1 cellular context compared by ENCODE assay signal in the genomic region with DNA sequence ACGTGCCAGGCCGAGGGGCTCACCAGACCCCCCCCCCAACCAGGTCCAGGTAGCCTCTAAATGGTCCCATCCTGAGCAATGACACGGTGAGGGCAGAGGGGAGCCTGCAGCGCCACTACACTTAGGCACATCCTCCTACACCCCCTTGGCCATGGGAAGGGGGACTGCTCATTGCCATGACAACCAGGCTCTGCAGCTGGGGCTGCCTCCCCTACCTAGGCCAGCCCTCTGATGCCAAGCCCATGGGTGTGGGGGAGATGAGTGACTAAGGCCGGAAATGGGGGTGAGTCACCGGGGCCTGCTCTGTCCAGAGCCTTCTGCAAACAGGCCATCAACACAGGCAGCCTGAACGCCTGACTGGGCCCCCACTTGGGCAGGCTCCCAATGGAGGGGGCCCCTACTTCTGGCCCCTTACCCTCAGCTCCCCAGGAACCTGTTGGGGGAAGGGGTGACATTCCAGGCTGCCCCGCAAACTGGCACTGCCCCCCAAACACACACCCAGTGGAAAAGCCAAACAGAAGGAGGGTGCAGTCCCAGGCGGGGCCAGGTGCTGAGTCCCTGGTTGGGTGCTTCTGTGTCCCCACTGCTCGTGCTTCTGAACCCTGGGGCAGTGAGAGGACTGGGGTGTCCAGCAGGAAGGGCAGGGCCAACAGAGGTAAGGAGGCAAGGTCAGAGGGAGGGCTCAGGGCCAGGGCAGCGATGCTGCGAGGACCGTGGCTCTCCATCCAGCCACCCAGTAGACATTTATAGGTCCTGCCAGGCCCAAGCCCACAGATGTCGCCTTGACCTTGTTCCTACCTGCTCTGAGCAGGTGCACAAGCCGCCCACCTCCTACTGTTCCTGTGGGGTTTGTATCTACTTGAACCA.
TF ChIP-seq lines count a peak whose summit lies in the region.

No MANE protein-coding gene starts in this region.

TF ChIP-seq in Ishikawa, 13 proteins besides CTCF, POLR2A, EP300 and RAD21 (continued from another document):
- TF ChIP-seq, protein P1, sequence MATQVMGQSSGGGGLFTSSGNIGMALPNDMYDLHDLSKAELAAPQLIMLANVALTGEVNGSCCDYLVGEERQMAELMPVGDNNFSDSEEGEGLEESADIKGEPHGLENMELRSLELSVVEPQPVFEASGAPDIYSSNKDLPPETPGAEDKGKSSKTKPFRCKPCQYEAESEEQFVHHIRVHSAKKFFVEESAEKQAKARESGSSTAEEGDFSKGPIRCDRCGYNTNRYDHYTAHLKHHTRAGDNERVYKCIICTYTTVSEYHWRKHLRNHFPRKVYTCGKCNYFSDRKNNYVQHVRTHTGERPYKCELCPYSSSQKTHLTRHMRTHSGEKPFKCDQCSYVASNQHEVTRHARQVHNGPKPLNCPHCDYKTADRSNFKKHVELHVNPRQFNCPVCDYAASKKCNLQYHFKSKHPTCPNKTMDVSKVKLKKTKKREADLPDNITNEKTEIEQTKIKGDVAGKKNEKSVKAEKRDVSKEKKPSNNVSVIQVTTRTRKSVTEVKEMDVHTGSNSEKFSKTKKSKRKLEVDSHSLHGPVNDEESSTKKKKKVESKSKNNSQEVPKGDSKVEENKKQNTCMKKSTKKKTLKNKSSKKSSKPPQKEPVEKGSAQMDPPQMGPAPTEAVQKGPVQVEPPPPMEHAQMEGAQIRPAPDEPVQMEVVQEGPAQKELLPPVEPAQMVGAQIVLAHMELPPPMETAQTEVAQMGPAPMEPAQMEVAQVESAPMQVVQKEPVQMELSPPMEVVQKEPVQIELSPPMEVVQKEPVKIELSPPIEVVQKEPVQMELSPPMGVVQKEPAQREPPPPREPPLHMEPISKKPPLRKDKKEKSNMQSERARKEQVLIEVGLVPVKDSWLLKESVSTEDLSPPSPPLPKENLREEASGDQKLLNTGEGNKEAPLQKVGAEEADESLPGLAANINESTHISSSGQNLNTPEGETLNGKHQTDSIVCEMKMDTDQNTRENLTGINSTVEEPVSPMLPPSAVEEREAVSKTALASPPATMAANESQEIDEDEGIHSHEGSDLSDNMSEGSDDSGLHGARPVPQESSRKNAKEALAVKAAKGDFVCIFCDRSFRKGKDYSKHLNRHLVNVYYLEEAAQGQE (IDR thresholded peaks at IDR 0.05; ENCODE audit: low read depth): no peak
- no peak for TF ChIP-seq TEAD4 (IDR thresholded peaks at IDR 0.05)
- no peak for TF ChIP-seq CREB1 (IDR thresholded peaks at IDR 0.05; ENCODE audit: low read depth)
- no peak for TF ChIP-seq TAF1 (IDR thresholded peaks at IDR 0.05; ENCODE audit: low read depth)
- peak; percentile 37; the same call in 1 of the 2 replicates for TF ChIP-seq NFIC (IDR thresholded peaks at IDR 0.05)
TF ChIP-seq in Ishikawa: peak in this region for 4.
